Comparison of ENCODE assay signal across 19 cellular contexts in the genomic region with DNA sequence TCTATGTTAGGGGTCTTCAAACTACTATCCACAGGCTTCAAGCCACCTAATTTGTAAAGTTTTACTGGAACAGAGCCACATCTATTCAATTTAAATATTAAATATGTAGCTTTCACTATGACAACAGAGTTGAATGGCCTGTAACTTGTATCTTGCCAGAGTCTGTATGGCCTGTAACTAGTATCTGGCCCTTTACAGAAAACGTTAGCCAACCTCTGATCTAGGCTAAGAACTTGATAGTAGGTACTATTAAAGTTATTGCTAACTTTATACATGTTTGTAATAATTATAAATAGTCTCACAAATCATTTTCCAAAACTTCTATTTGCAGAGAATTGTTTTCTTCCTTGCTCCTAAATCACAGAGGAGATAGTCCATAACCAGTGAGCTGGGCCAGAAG.
"Had no signal": no experiment of that assay in that cellular context is flagged by ENCODE, and none has a peak within 500 bp of the region (broad histone marks: within the 10 kb centered on the region; RNA-seq: fewer than 3 reads in every experiment).

No MANE protein-coding gene starts in this region.

- DNase-seq: activated CD4-positive, alpha-beta T cell treated with anti-CD3 and anti-CD28 coated beads for 4 hours; activated CD8-positive, alpha-beta memory T cell treated with anti-CD3 and anti-CD28 coated beads, Interleukin-2, amount 50 U/mL, for 48 hours; activated CD8-positive, alpha-beta T cell treated with anti-CD3 and anti-CD28 coated beads for 36 hours; activated effector memory CD4-positive, alpha-beta T cell treated with Interleukin-2 at 50 U/mL for 16 hours; activated naive CD4-positive, alpha-beta T cell treated with Interleukin-2 at 50 U/mL for 16 hours; activated T-cell treated with anti-CD3 and anti-CD28 coated beads, Interleukin-2, amount 50 U/mL, for 1 hour; Kasumi-1; NCI-H1105 treated with DMSO at 0.1 percent for 48 hours; NCI-H1436 treated with DMSO at 0.1 percent for 48 hours; NCI-H187; NCI-H2081; NCI-H510A treated with DMSO at 0.1 percent for 48 hours; NCI-H69; SHP77 had no signal

- H3K4me3 Mint-ChIP-seq: activated CD8-positive, alpha-beta T cell treated with anti-CD3 and anti-CD28 coated beads for 36 hours; activated naive CD8-positive, alpha-beta T cell; activated T-helper 1 cell treated with anti-CD3 and anti-CD28 coated beads, Interleukin-12 subunit alpha, Interleukin-12 subunit beta, Interleukin-2, Interleukin-4 antibody, amounts not matched to agents 30 ng/mL and 10 ng/mL and 1 ng/mL, durations not matched to agents 14 hours and 24 hours and 36 hours; T-helper 1 cell treated with Interleukin-12 subunit alpha and Interleukin-12 subunit beta and Interleukin-4 antibody, amounts not matched to agents 30 μg/mL and 1 μg/mL, for 36 hours had no signal

- H3K4me3 ChIP-seq: K562 had no signal

- H3K27me3 Mint-ChIP-seq: activated CD8-positive, alpha-beta T cell treated with anti-CD3 and anti-CD28 coated beads for 36 hours; activated naive CD8-positive, alpha-beta T cell had no signal

- H3K27ac Mint-ChIP-seq: activated CD8-positive, alpha-beta T cell treated with anti-CD3 and anti-CD28 coated beads for 36 hours; activated naive CD8-positive, alpha-beta T cell; activated T-helper 1 cell treated with anti-CD3 and anti-CD28 coated beads, Interleukin-12 subunit alpha, Interleukin-12 subunit beta, Interleukin-2, Interleukin-4 antibody, amounts not matched to agents 30 ng/mL and 10 ng/mL and 1 ng/mL, durations not matched to agents 14 hours and 24 hours and 36 hours; T-helper 1 cell treated with Interleukin-12 subunit alpha and Interleukin-12 subunit beta and Interleukin-4 antibody, amounts not matched to agents 30 μg/mL and 1 μg/mL, for 36 hours had no signal

- ATAC-seq: activated CD4-positive, CD25-positive, alpha-beta regulatory T cell treated with anti-CD3 and anti-CD28 coated beads, Interleukin-2, amount 50 U/mL, for 24 hours; activated CD8-positive, alpha-beta T cell treated with anti-CD3 and anti-CD28 coated beads for 36 hours; K562 had no signal

- H3K9me3 Mint-ChIP-seq: activated CD8-positive, alpha-beta T cell treated with anti-CD3 and anti-CD28 coated beads for 36 hours; activated T-helper 1 cell treated with anti-CD3 and anti-CD28 coated beads, Interleukin-12 subunit alpha, Interleukin-12 subunit beta, Interleukin-2, Interleukin-4 antibody, amounts not matched to agents 30 ng/mL and 10 ng/mL and 1 ng/mL, durations not matched to agents 14 hours and 24 hours and 36 hours; T-helper 1 cell treated with Interleukin-12 subunit alpha and Interleukin-12 subunit beta and Interleukin-4 antibody, amounts not matched to agents 30 μg/mL and 1 μg/mL, for 36 hours had no signal
